In the genomic region with DNA sequence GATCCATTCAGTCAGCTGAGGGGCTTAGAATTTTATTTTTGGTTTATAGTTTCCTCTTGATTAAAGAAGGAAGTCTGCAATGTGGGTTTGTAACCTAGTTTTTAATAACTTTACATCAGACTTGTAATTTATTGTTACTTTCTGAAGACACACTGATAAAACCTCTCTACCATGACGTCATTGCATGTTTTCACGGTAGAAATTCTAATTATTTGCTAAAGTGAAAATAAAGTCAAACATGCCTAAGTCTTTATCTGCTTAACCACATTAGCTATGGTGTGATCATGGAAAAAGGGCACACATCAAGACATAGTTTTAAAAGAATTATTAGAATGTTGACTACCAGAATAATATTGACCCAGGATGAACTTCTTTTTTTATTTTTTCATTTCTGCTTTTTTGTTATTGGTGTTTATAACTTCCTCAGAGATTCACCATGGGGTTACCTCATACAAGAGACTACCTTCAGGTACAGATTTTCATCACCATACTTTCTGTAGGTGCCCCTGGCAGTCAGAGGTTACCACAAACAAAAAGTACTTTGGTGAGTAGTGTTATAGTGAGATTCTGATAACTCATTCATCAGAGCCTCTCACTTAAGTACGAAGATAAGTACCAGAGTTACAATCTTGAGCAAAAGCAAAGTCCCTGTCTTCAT, we compare ENCODE assay signal across 12 cellular contexts. TPM values are rescaled to one million over a fixed set of nuclear protein-coding genes. Genes with fewer than 3 reads are reported as not detected.
DNase-seq lines count a peak whose midpoint lies in the region; ATAC-seq lines count a peak whose summit lies in the region.
"Had no signal": no experiment of that assay in that cellular context is flagged by ENCODE, and none has a peak within 500 bp of the region (broad histone marks: within the 10 kb centered on the region; RNA-seq: fewer than 3 reads in every experiment).

No MANE protein-coding gene starts in this region.

- peaks cover 10% of the 10 kb centered on the region for H3K9me3 Mint-ChIP-seq in memory B cell
- H3K9me3 Mint-ChIP-seq in naive thymus-derived CD8-positive, alpha-beta T cell: peaks cover 0 to 13% (median 4%) of the 10 kb centered on the region in 9 donors

- POLR2A ChIA-PET in naive thymus-derived CD8-positive, alpha-beta T cell (lab: Charles Lee): no interaction called here

- ATAC-seq in GM18511 (IDR thresholded peaks at IDR 0.05; ENCODE audit: unreplicated experiment) (peak; percentile 63), GM21619 (IDR thresholded peaks at IDR 0.05; ENCODE audit: unreplicated experiment) (peak; percentile 43), HG03354 (IDR thresholded peaks at IDR 0.05; ENCODE audit: poor library complexity, severe bottlenecking, unreplicated experiment) (peak; percentile 66), memory B cell (ENCODE audit: low read depth) (peak; percentile 86)
- no peak for ATAC-seq in naive thymus-derived CD8-positive, alpha-beta T cell

- H3K4me1 Mint-ChIP-seq in memory B cell: peaks cover 20% of the 10 kb centered on the region
- H3K4me1 Mint-ChIP-seq in naive thymus-derived CD8-positive, alpha-beta T cell: peaks cover 0 to 14% (median 0%) of the 10 kb centered on the region in 4 donors

- peak overlapping the region; percentile 1 for H3K4me3 Mint-ChIP-seq in memory B cell
- H3K4me3 Mint-ChIP-seq in naive thymus-derived CD8-positive, alpha-beta T cell: no peak overlapping the region
- H3K4me3 Mint-ChIP-seq: activated naive CD8-positive, alpha-beta T cell had no signal

- DNase-seq in memory B cell (ENCODE audit: low spot score in 2 of 2) (no peak), NCI-H510A (lab: John Stamatoyannopoulos, UW) (no peak), NCI-H2171 (lab: John Stamatoyannopoulos, UW) (no peak), NCI-H748 treated with DMSO at 0.1 percent for 48 hours (lab: John Stamatoyannopoulos, UW) (no peak)
- DNase-seq in naive thymus-derived CD8-positive, alpha-beta T cell: no peak
- DNase-seq: Caco-2, NCI-H2171 treated with DMSO at 0.1 percent for 48 hours, T-helper 2 cell had no signal

- peaks cover 11% of the 10 kb centered on the region for H3K36me3 Mint-ChIP-seq in memory B cell
- H3K36me3 Mint-ChIP-seq in naive thymus-derived CD8-positive, alpha-beta T cell: peaks cover 0 to 6% (median 0%) of the 10 kb centered on the region in 3 donors

- no peaks in the 10 kb centered on the region for H3K27me3 Mint-ChIP-seq in memory B cell
- H3K27me3 Mint-ChIP-seq in naive thymus-derived CD8-positive, alpha-beta T cell: peaks cover 15 to 34% (median 17%) of the 10 kb centered on the region in 5 donors

- H3K27ac Mint-ChIP-seq in memory B cell: peak overlapping the region; percentile 74
- peak overlapping the region in 1 of 10 donors; percentile 14 for H3K27ac Mint-ChIP-seq in naive thymus-derived CD8-positive, alpha-beta T cell
- H3K27ac Mint-ChIP-seq: activated naive CD8-positive, alpha-beta T cell had no signal

RNA-seq across cellular contexts. Expression of gene PANK1, which starts 7.0 kb away (rescaled TPM):
- total RNA-seq in naive thymus-derived CD8-positive, alpha-beta T cell: 1 to 10 TPM in 1 of 2 experiments, under 1 TPM in 1; 0.69 to 1.9 TPM
- polyA plus RNA-seq in naive thymus-derived CD8-positive, alpha-beta T cell: under 1 TPM; 0.24 to 0.41 (median 0.40) TPM

RNA-seq across cellular contexts. Expression of gene KIF20B, which starts 49.3 kb away (rescaled TPM):
- total RNA-seq in naive thymus-derived CD8-positive, alpha-beta T cell: 10 to 100 TPM; 18.8 to 22.6 TPM
- polyA plus RNA-seq in naive thymus-derived CD8-positive, alpha-beta T cell: 10 to 100 TPM; 10.6 to 21.1 (median 15.2) TPM

Comparison
In these comparisons a context has a peak if more than half of its experiments do, and no peak if none do; other contexts are left out.
1. ATAC-seq: peak in GM18511 (single experiment), GM21619 (single experiment), HG03354 (single experiment) and memory B cell (single experiment); none in naive thymus-derived CD8-positive, alpha-beta T cell (0 of 2).